ENCODE assay signal across 21 cellular contexts in genomic region chr19:53989600-53990533, GRCh38. TPM values are rescaled to one million over a fixed set of nuclear protein-coding genes. Genes with fewer than 3 reads are reported as not detected.
DNase-seq lines count a peak whose midpoint lies in the region; ATAC-seq, FAIRE-seq and TF ChIP-seq lines count a peak whose summit lies in the region.
"Had no signal": no experiment of that assay in that cellular context is flagged by ENCODE, and none has a peak within 500 bp of the region (broad histone marks: within the 10 kb centered on the region; RNA-seq: fewer than 3 reads in every experiment).

No MANE protein-coding gene starts in this region.

- H2AFZ ChIP-seq in endothelial cell of umbilical vein (ENCODE audit: low read depth, low read length) = peak overlapping the region; percentile 38

- intact Hi-C loops in endothelial cell of umbilical vein (cut with micrococcal nuclease) = no loop called here
- intact Hi-C loops in psoas muscle (cut with DNase I) = loop anchor here (10.0 kb wide), 2 partner anchors 115 to 475 kb away; partner anchors contain the start of genes LENG9 (in 1 of the 2), NDUFA3 (in 1 of the 2) and OSCAR (in 1 of the 2)
- intact Hi-C loops in A673 (cut with micrococcal nuclease; ENCODE audit: unreplicated experiment) = no loop called here

- dilution Hi-C loops in endothelial cell of umbilical vein (cut with MboI; ENCODE audit: extremely low pct_ligation_motif_present, low sequenced_read_pairs) = no loop called here

- no peak overlapping the region for H3K27ac ChIP-seq in endothelial cell of umbilical vein (ENCODE audit: insufficient read depth, low read depth, low read length)
- peak overlapping the region; percentile 58 for H3K27ac ChIP-seq in psoas muscle
- H3K27ac ChIP-seq in upper lobe of left lung = no peak overlapping the region
- no peak overlapping the region for H3K27ac ChIP-seq in A673 (ENCODE audit: low read depth, low read length, poor library complexity, severe bottlenecking)
- H3K27ac ChIP-seq: breast epithelium, right lobe of liver, thoracic aorta had no signal

- DNase-seq in H4 (ENCODE audit: low spot score) (peak; percentile 25), RPMI7951 (ENCODE audit: low read depth) (peak; percentile 33), endothelial cell of umbilical vein (ENCODE audit: low read depth, low spot score) (peak; percentile 77), psoas muscle (peak in 1 of 2 donors; percentile 83), upper lobe of left lung (no peak), A673 (ENCODE audit: low spot score) (no peak)
- no peak for DNase-seq in activated T-cell treated with anti-CD3 and anti-CD28 coated beads, Interleukin-2, amount 50 U/mL, for 4 hours
- DNase-seq: activated CD4-positive, alpha-beta T cell treated with anti-CD3 and anti-CD28 coated beads for 1 hour; activated CD8-positive, alpha-beta memory T cell treated with anti-CD3 and anti-CD28 coated beads, Interleukin-2, amount 50 U/mL, for 4 hours; activated naive CD4-positive, alpha-beta T cell treated with anti-CD3 and anti-CD28 coated beads, Interleukin-2, amount 10 ng/mL, durations not matched to agents 7 days and 5 days; DMS79 treated with DMSO at 0.1 percent for 48 hours; effector memory CD8-positive, alpha-beta T cell; NCI-H69; right lobe of liver; stimulated activated CD4-positive, alpha-beta T cell treated with anti-CD3 and anti-CD28 coated beads, Interleukin-1b, Interleukin-23, amount 100 ng/mL, for 48 hours; T-helper 17 cell had no signal

- BruUV-seq in endothelial cell of umbilical vein (replicated peaks; lab: Mats Ljungman, UMichigan) (no TSS peak), A673 (replicated peaks; lab: Mats Ljungman, UMichigan) (no TSS peak)

- peaks cover 38% of the 10 kb centered on the region for H3K27me3 Mint-ChIP-seq in activated T-cell treated with anti-CD3 and anti-CD28 coated beads, Interleukin-2, amount 50 U/mL, for 4 hours (ENCODE audit: low read depth)

- peaks cover 6% of the 10 kb centered on the region for H3K4me1 Mint-ChIP-seq in activated T-cell treated with anti-CD3 and anti-CD28 coated beads, Interleukin-2, amount 50 U/mL, for 4 hours (ENCODE audit: low read depth)
- H3K4me1 Mint-ChIP-seq: activated naive CD4-positive, alpha-beta T cell treated with anti-CD3 and anti-CD28 coated beads, Interleukin-2, amount 10 ng/mL, durations not matched to agents 7 days and 5 days had no signal

- no peaks in the 10 kb centered on the region for H4K20me1 ChIP-seq in endothelial cell of umbilical vein (replicated peaks; ENCODE audit: control insufficient read depth, extremely low read depth, insufficient read depth, low read length)

- H3K4me3 Mint-ChIP-seq in activated T-cell treated with anti-CD3 and anti-CD28 coated beads, Interleukin-2, amount 50 U/mL, for 4 hours = no peak overlapping the region
- H3K4me3 Mint-ChIP-seq: activated naive CD4-positive, alpha-beta T cell treated with anti-CD3 and anti-CD28 coated beads, Interleukin-2, amount 10 ng/mL, durations not matched to agents 7 days and 5 days; effector memory CD8-positive, alpha-beta T cell; T-helper 17 cell had no signal

- WGBS in psoas muscle, 3 donors = 26 to 45% (median 31%) methylated on average over 21 to 22 of the region's 22 CpGs
- 57 to 66% methylated on average over 15 to 16 of the region's 22 CpGs for WGBS in upper lobe of left lung, 2 donors

- H3K79me2 ChIP-seq in endothelial cell of umbilical vein (ENCODE audit: control insufficient read depth, insufficient read depth, low read length) = no peaks in the 10 kb centered on the region

- FAIRE-seq in endothelial cell of umbilical vein (lab: Jason Lieb, UNC) = peak; percentile 62

- H3K9me3 ChIP-seq in endothelial cell of umbilical vein (replicated peaks; ENCODE audit: control insufficient read depth, insufficient read depth, low read length) = no peaks in the 10 kb centered on the region
- no peaks in the 10 kb centered on the region for H3K9me3 ChIP-seq in psoas muscle
- H3K9me3 ChIP-seq in upper lobe of left lung = no peaks in the 10 kb centered on the region
- H3K9me3 ChIP-seq in A673 (ENCODE audit: low read depth, low read length, poor library complexity, severe bottlenecking) = no peaks in the 10 kb centered on the region
- H3K9me3 ChIP-seq: breast epithelium, right lobe of liver, thoracic aorta had no signal

- TF ChIP-seq EP300 in upper lobe of left lung (IDR thresholded peaks at IDR 0.05) = no peak

- TF ChIP-seq CTCF in endothelial cell of umbilical vein (IDR thresholded peaks at IDR 0.05; ENCODE audit: extremely low read depth in 1 of 2, insufficient read depth in 1 of 2, low read depth in 1 of 2, low read length in 2 of 2) = no peak
- no peak for TF ChIP-seq CTCF in psoas muscle (IDR thresholded peaks at IDR 0.05)
- no peak for TF ChIP-seq CTCF in upper lobe of left lung (IDR thresholded peaks at IDR 0.05)
- no peak for TF ChIP-seq CTCF in A673 (conservative IDR thresholded peaks at IDR 0.05; ENCODE audit: low read depth, low read length)

- TF ChIP-seq POLR2A in endothelial cell of umbilical vein (IDR thresholded peaks at IDR 0.05; ENCODE audit: low read depth, low read length) (no peak), upper lobe of left lung (IDR thresholded peaks at IDR 0.05) (no peak)

- H3K4me1 ChIP-seq in endothelial cell of umbilical vein (ENCODE audit: control insufficient read depth, extremely low read depth, insufficient read depth, low read length) = peaks cover 39% of the 10 kb centered on the region
- peaks cover 9% of the 10 kb centered on the region for H3K4me1 ChIP-seq in psoas muscle
- peaks cover 4 to 13% (median 8%) of the 10 kb centered on the region in 4 donors for H3K4me1 ChIP-seq in upper lobe of left lung
- H3K4me1 ChIP-seq in A673 (ENCODE audit: insufficient read depth, low read length, poor library complexity, severe bottlenecking) = no peaks in the 10 kb centered on the region
- H3K4me1 ChIP-seq: breast epithelium, right lobe of liver had no signal

- no peaks in the 10 kb centered on the region for H3K9me1 ChIP-seq in endothelial cell of umbilical vein (replicated peaks; ENCODE audit: control insufficient read depth, extremely low read depth, insufficient read depth, low read length)

- no peaks in the 10 kb centered on the region for H3K27me3 ChIP-seq in endothelial cell of umbilical vein (ENCODE audit: control insufficient read depth in 2 of 2, insufficient read depth in 2 of 2, low read length in 2 of 2)
- H3K27me3 ChIP-seq in psoas muscle (ENCODE audit: insufficient read depth in 3 of 3, low read length in 2 of 3) = peaks cover 0 to 6% (median 0%) of the 10 kb centered on the region in 3 donors
- H3K27me3 ChIP-seq in upper lobe of left lung = peaks cover 2 to 24% (median 14%) of the 10 kb centered on the region in 4 donors
- no peaks in the 10 kb centered on the region for H3K27me3 ChIP-seq in A673 (replicated peaks; ENCODE audit: insufficient read depth, low read depth, low read length, poor library complexity)

- H3K4me3 ChIP-seq in endothelial cell of umbilical vein (replicated peaks in 1 of 3; ENCODE audit: insufficient read depth in 1 of 3, low read depth in 1 of 3, low read length in 3 of 3) = no peak overlapping the region
- no peak overlapping the region for H3K4me3 ChIP-seq in psoas muscle
- no peak overlapping the region for H3K4me3 ChIP-seq in upper lobe of left lung
- H3K4me3 ChIP-seq in A673 (ENCODE audit: low read depth, low read length, poor library complexity, severe bottlenecking) = no peak overlapping the region
- H3K4me3 ChIP-seq: breast epithelium, right lobe of liver, thoracic aorta had no signal

- H3K4me2 ChIP-seq in endothelial cell of umbilical vein (ENCODE audit: insufficient read depth, low read length) = no peak overlapping the region

- H3K9me3 Mint-ChIP-seq in activated T-cell treated with anti-CD3 and anti-CD28 coated beads, Interleukin-2, amount 50 U/mL, for 4 hours = no peaks in the 10 kb centered on the region
- H3K9me3 Mint-ChIP-seq: activated naive CD4-positive, alpha-beta T cell treated with anti-CD3 and anti-CD28 coated beads, Interleukin-2, amount 10 ng/mL, durations not matched to agents 7 days and 5 days; effector memory CD8-positive, alpha-beta T cell; neural crest cell had no signal

- H3K36me3 ChIP-seq in endothelial cell of umbilical vein (ENCODE audit: control insufficient read depth in 2 of 2, extremely low read depth in 1 of 2, insufficient read depth in 2 of 2, low read length in 2 of 2) (no peaks in the 10 kb centered on the region), psoas muscle (ENCODE audit: insufficient read depth in 1 of 2, low read depth in 1 of 2) (no peaks in the 10 kb centered on the region), upper lobe of left lung (no peaks in the 10 kb centered on the region), A673 (ENCODE audit: insufficient read depth, low read length, poor library complexity, severe bottlenecking) (no peaks in the 10 kb centered on the region)
- H3K36me3 ChIP-seq: breast epithelium, right lobe of liver, thoracic aorta had no signal

- H3K9ac ChIP-seq in endothelial cell of umbilical vein (replicated peaks; ENCODE audit: extremely low read depth, insufficient read depth, low read length) = no peak overlapping the region

- CTCF ChIA-PET in endothelial cell of umbilical vein (lab: Charles Lee) (interaction anchor here (1.3 kb wide), 2 partner anchors 34 to 40 kb away, joined by 3 to 5 read pairs; no protein-coding TSS in a partner anchor), A673 (lab: Charles Lee) (no interaction called here)

- ATAC-seq in psoas muscle (peak in 3 of 4 donors; percentile 4 to 44 (median 38)), upper lobe of left lung (ENCODE audit: low FRiP score in 2 of 2) (no peak)
- no peak for ATAC-seq in activated T-cell treated with anti-CD3 and anti-CD28 coated beads, Interleukin-2, amount 50 U/mL, for 4 hours
- ATAC-seq: effector memory CD8-positive, alpha-beta T cell; T-helper 17 cell had no signal

- POLR2A ChIA-PET in endothelial cell of umbilical vein (lab: Charles Lee) (interaction anchor here (0.6 kb wide), 1 partner anchor 35 kb away, joined by 4 read pairs; no protein-coding TSS in a partner anchor), A673 (lab: Charles Lee; ENCODE audit: low non-redundant PET) (no interaction called here)

- no peaks in the 10 kb centered on the region for H3K36me3 Mint-ChIP-seq in activated T-cell treated with anti-CD3 and anti-CD28 coated beads, Interleukin-2, amount 50 U/mL, for 4 hours (ENCODE audit: insufficient read depth)
- H3K36me3 Mint-ChIP-seq: activated naive CD4-positive, alpha-beta T cell treated with anti-CD3 and anti-CD28 coated beads, Interleukin-2, amount 10 ng/mL, durations not matched to agents 7 days and 5 days had no signal

RNA-seq across cellular contexts. Expression of gene CACNG6, which starts 1.6 kb away (rescaled TPM):
- total RNA-seq in H4 (2014; rRNA removed; shearing (Covaris generic)) = 0.46 and 1.4 TPM in 2 replicates
- total RNA-seq in RPMI7951 (2014; rRNA removed; shearing (Covaris generic)) = 0.10 TPM in 1 of 2 replicates, not detected in the other
- total RNA-seq in endothelial cell of umbilical vein (4.0 and 5.4 TPM in 2 replicates), psoas muscle (10 to 100 TPM; 18.4 to 33.1 (median 28.5) TPM), upper lobe of left lung (10 to 100 TPM in 1 of 6 donors, 1 to 10 TPM in 3, not detected in 2; 1.5 to 11.5 (median 5.6) TPM), A673 (2021) (0.50 TPM in 1 of 2 replicates, not detected in the other)
- polyA plus RNA-seq in endothelial cell of umbilical vein (3.9 and 5.0 TPM in 2 replicates), psoas muscle (10 to 100 TPM in 2 of 3 donors, 1 to 10 TPM in 1; 2.1 to 20.4 (median 19.0) TPM)
- polyA plus RNA-seq in endothelial cell of umbilical vein (2011; cell fraction: cytosol; rRNA removed) = 1.7 and 3.0 TPM in 2 replicates
- 2.0 and 3.8 TPM in 2 replicates for polyA plus RNA-seq in endothelial cell of umbilical vein (2011; cell fraction: nucleus; rRNA removed)
- polyA plus RNA-seq in endothelial cell of umbilical vein (2012) = 1.9 and 5.9 TPM in 2 replicates
- 1.1 and 1.7 TPM in 2 replicates for polyA minus RNA-seq in endothelial cell of umbilical vein
- not detected for polyA minus RNA-seq in endothelial cell of umbilical vein (2011; cell fraction: cytosol; rRNA and poly(A)+ RNA removed)
- polyA minus RNA-seq in endothelial cell of umbilical vein (2011; cell fraction: nucleus; rRNA and poly(A)+ RNA removed) = 0.38 and 1.1 TPM in 2 replicates
- total RNA-seq in activated T-cell treated with anti-CD3 and anti-CD28 coated beads, Interleukin-2, amount 50 U/mL, for 4 hours = not detected
- total RNA-seq: breast epithelium, lower leg skin, right lobe of liver, T-helper 17 cell, thoracic aorta had no signal

RNA-seq across cellular contexts. Expression of gene CACNG8, which starts 27.1 kb away (rescaled TPM):
- 0.04 and 0.14 TPM in 2 replicates for total RNA-seq in H4 (2014; rRNA removed; shearing (Covaris generic))
- under 0.01 and 0.10 TPM in 2 replicates for total RNA-seq in RPMI7951 (2014; rRNA removed; shearing (Covaris generic))
- total RNA-seq in endothelial cell of umbilical vein = 1.7 and 3.0 TPM in 2 replicates
- 0.11 and 0.18 TPM in 2 replicates for polyA plus RNA-seq in endothelial cell of umbilical vein
- 0.15 and 0.21 TPM in 2 replicates for polyA plus RNA-seq in endothelial cell of umbilical vein (2011; cell fraction: cytosol; rRNA removed)
- polyA plus RNA-seq in endothelial cell of umbilical vein (2011; cell fraction: nucleus; rRNA removed) = 1.6 and 1.9 TPM in 2 replicates
- polyA plus RNA-seq in endothelial cell of umbilical vein (2012) = 7.0 and 9.1 TPM in 2 replicates
- polyA minus RNA-seq in endothelial cell of umbilical vein = 0.44 and 0.49 TPM in 2 replicates
- polyA minus RNA-seq in endothelial cell of umbilical vein (2011; cell fraction: cytosol; rRNA and poly(A)+ RNA removed) = not detected
- polyA minus RNA-seq in endothelial cell of umbilical vein (2011; cell fraction: nucleus; rRNA and poly(A)+ RNA removed) = 0.63 and 0.96 TPM in 2 replicates
- total RNA-seq in psoas muscle = under 1 TPM; 0.15 to 0.26 (median 0.17) TPM
- polyA plus RNA-seq in psoas muscle = under 1 TPM; 0.04 to 0.42 (median 0.08) TPM
- under 1 TPM in 4 of 6 donors, not detected in 2; 0.09 to 0.44 (median 0.26) TPM for total RNA-seq in upper lobe of left lung
- total RNA-seq in activated T-cell treated with anti-CD3 and anti-CD28 coated beads, Interleukin-2, amount 50 U/mL, for 4 hours = not detected
- total RNA-seq in A673 (2021) = 1.3 TPM in 2 replicates
- total RNA-seq: fibroblast of villous mesenchyme, thoracic aorta had no signal

Comparison
In these comparisons a context has a peak if more than half of its experiments do, and no peak if none do; other contexts are left out.
1. DNase-seq: peak in H4 (single experiment), RPMI7951 (single experiment) and endothelial cell of umbilical vein (single experiment); none in upper lobe of left lung (0 of 2), activated T-cell treated with anti-CD3 and anti-CD28 coated beads, Interleukin-2, amount 50 U/mL, for 4 hours (single experiment) and A673 (single experiment).
2. ATAC-seq: peak in psoas muscle (3 of 4); none in upper lobe of left lung (0 of 2) and activated T-cell treated with anti-CD3 and anti-CD28 coated beads, Interleukin-2, amount 50 U/mL, for 4 hours (0 of 2).
3. intact Hi-C loops: an anchor here in psoas muscle (10.0 kb wide); none called in endothelial cell of umbilical vein and A673.